Comparison of ENCODE assay signal across 1 cellular context in genomic region chr11:77055056-77055680, GRCh38.
TF ChIP-seq lines count a peak whose summit lies in the region.

No MANE protein-coding gene starts in this region.

TF ChIP-seq in K562, 482 proteins besides CTCF, POLR2A, EP300 and RAD21:
- TF ChIP-seq ATF7 (IDR thresholded peaks at IDR 0.05) (peak; percentile 62; the same call in 1 of the 2 replicates), SMAD3 (CRISPR knock-in tag; conservative IDR thresholded peaks at IDR 0.05) (no peak), FOXA1 (IDR thresholded peaks at IDR 0.05; ENCODE audit: borderline replicate concordance) (no peak), ATF3 (IDR thresholded peaks at IDR 0.05) (peak; percentile 73), ATF3 (CRISPR knock-in tag; conservative IDR thresholded peaks at IDR 0.05) (no peak)
